ENCODE assay signal across 8 cellular contexts in the genomic region with DNA sequence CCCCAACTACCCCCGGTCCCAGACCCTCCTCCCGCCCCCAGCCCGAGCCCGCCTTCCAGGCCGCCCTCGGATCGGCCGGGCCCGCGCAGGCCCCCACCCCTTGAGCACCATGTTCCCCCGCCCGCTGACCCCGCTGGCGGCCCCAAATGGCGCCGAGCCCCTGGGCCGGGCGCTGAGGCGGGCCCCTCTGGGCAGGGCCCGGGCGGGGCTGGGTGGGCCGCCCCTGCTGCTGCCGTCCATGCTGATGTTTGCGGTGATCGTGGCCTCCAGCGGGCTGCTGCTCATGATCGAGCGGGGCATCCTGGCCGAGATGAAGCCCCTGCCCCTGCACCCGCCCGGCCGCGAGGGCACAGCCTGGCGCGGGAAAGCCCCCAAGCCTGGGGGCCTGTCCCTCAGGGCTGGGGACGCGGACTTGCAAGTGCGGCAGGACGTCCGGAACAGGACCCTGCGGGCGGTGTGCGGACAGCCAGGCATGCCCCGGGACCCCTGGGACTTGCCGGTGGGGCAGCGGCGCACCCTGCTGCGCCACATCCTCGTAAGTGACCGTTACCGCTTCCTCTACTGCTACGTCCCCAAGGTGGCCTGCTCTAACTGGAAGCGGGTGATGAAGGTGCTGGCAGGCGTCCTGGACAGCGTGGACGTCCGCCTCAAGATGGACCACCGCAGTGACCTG. TPM values are rescaled to one million over a fixed set of nuclear protein-coding genes. Genes with fewer than 3 reads are reported as not detected.
A peak's percentile ranks its signal among the peaks of the same experiment; 100 is the strongest.
DNase-seq lines count a peak whose midpoint lies in the region; ATAC-seq and TF ChIP-seq lines count a peak whose summit lies in the region.

No MANE protein-coding gene starts in this region.

- H3K4me1 ChIP-seq in right cardiac atrium (ENCODE audit: control insufficient read depth, insufficient read depth, low read length) (peaks cover 5% of the 10 kb centered on the region), gastrocnemius medialis (peaks cover 4 to 11% of the 10 kb centered on the region in 2 donors)

- no peaks in the 10 kb centered on the region for H3K9me3 ChIP-seq in right cardiac atrium (ENCODE audit: control insufficient read depth, low read length)
- H3K9me3 ChIP-seq in gastrocnemius medialis: no peaks in the 10 kb centered on the region

- no peak for TF ChIP-seq POLR2A in gastrocnemius medialis (IDR thresholded peaks at IDR 0.05)

- no peak for DNase-seq in CD14-positive monocyte (ENCODE audit: low spot score)
- DNase-seq in KBM-7: peak; percentile 56
- peak; percentile 19 for DNase-seq in activated naive CD4-positive, alpha-beta T cell treated with anti-CD3 and anti-CD28 coated beads, Interleukin-2, amount 50 U/mL, for 16 hours
- DNase-seq in right cardiac atrium: peak; percentile 41 to 76 (median 76)
- no peak for DNase-seq in gastrocnemius medialis
- DNase-seq in kidney glomerular epithelial cell (lab: John Stamatoyannopoulos, UW): no peak

- peak; percentile 25 for ATAC-seq in GM19467 (IDR thresholded peaks at IDR 0.05; ENCODE audit: unreplicated experiment)
- ATAC-seq in right cardiac atrium: peak; percentile 63 to 66
- ATAC-seq in gastrocnemius medialis: peak; percentile 55 to 60
- no peak for ATAC-seq in HG03565 (IDR thresholded peaks at IDR 0.05; ENCODE audit: unreplicated experiment)

- peaks cover 0 to 3% of the 10 kb centered on the region in 2 donors for H3K36me3 ChIP-seq in gastrocnemius medialis

- peak overlapping the region; percentile 5 for H3K27ac ChIP-seq in right cardiac atrium (ENCODE audit: low read length)
- peak overlapping the region; percentile 73 to 79 (median 78) for H3K27ac ChIP-seq in gastrocnemius medialis

- peak overlapping the region; percentile 87 to 93 for H3K4me3 Mint-ChIP-seq in CD14-positive monocyte

- H3K27me3 ChIP-seq in right cardiac atrium (ENCODE audit: control insufficient read depth, insufficient read depth): no peaks in the 10 kb centered on the region
- no peaks in the 10 kb centered on the region for H3K27me3 ChIP-seq in gastrocnemius medialis

- H3K9me3 Mint-ChIP-seq in CD14-positive monocyte: peaks cover 0 to 2% (median 0%) of the 10 kb centered on the region in 7 donors

- in situ Hi-C loops in KBM-7 (cut with MboI; ENCODE audit: low pct_unique_long_range_greater_than_20kb, low sequenced_read_pairs) (no loop called here), gastrocnemius medialis (cut with MboI; ENCODE audit: low sequenced_read_pairs in 4 of 4) (no loop called here)

- peak overlapping the region; percentile 66 to 89 (median 72) for H3K27ac Mint-ChIP-seq in CD14-positive monocyte

- intact Hi-C loops in CD14-positive monocyte (cut with micrococcal nuclease) (no loop called here), right cardiac atrium (cut with DNase I) (no loop called here), gastrocnemius medialis (cut with DNase I; ENCODE audit: low total_unique reads) (loop anchor here (2.0 kb wide), 2 partner anchors 30 to 36 kb away; a partner anchor contains a TSS)

- H3K4me1 Mint-ChIP-seq in CD14-positive monocyte: peaks cover 27% of the 10 kb centered on the region

- WGBS in right cardiac atrium: under 1% methylated on average over 58 of the region's 58 CpGs

- peak overlapping the region; percentile 88 for H3K4me3 ChIP-seq in right cardiac atrium (ENCODE audit: low read length)
- H3K4me3 ChIP-seq in gastrocnemius medialis: peak overlapping the region; percentile 73 to 87 (median 80)

- no peak for TF ChIP-seq CTCF in CD14-positive monocyte (IDR thresholded peaks at IDR 0.05)
- no peak for TF ChIP-seq CTCF in gastrocnemius medialis (IDR thresholded peaks at IDR 0.05 in 4 of 5, conservative IDR thresholded peaks at IDR 0.05 in 1 of 5)

- peaks cover 5 to 15% of the 10 kb centered on the region in 2 donors for H3K36me3 Mint-ChIP-seq in CD14-positive monocyte

- peaks cover 2 to 5% (median 4%) of the 10 kb centered on the region in 3 donors for H3K27me3 Mint-ChIP-seq in CD14-positive monocyte (ENCODE audit: low read depth in 3 of 3)

RNA-seq across cellular contexts. Expression of a gene that starts 0.5 kb away (rescaled TPM):
- polyA plus RNA-seq in CD14-positive monocyte (1 to 10 TPM in 1 of 2 donors, under 1 TPM in 1; 0.85 to 1.2 TPM), right cardiac atrium (11.6 TPM)
- total RNA-seq in right cardiac atrium (10 to 100 TPM; 11.5 to 13.9 (median 12.5) TPM), gastrocnemius medialis (1 to 10 TPM; 3.0 to 5.2 (median 3.9) TPM)

RNA-seq across cellular contexts. Expression of a gene that starts 30.5 kb away (rescaled TPM):
- under 1 TPM; 0.67 to 0.79 TPM for polyA plus RNA-seq in CD14-positive monocyte
- total RNA-seq in right cardiac atrium: 10 to 100 TPM; 15.4 to 17.8 (median 16.9) TPM
- 11.6 TPM for polyA plus RNA-seq in right cardiac atrium
- total RNA-seq in gastrocnemius medialis: 10 to 100 TPM in 3 of 4 donors, 1 to 10 TPM in 1; 8.8 to 27.4 (median 13.5) TPM

Comparison
In these comparisons a context has a peak if more than half of its experiments do, and no peak if none do; other contexts are left out.
1. DNase-seq: peak in KBM-7 (single experiment), activated naive CD4-positive, alpha-beta T cell treated with anti-CD3 and anti-CD28 coated beads, Interleukin-2, amount 50 U/mL, for 16 hours (single experiment) and right cardiac atrium (3 of 3); none in CD14-positive monocyte (single experiment), gastrocnemius medialis (0 of 2) and kidney glomerular epithelial cell (single experiment).